In genomic region chr4:33537527-33537926, GRCh38 we compare ENCODE assay signal across 23 cellular contexts.
DNase-seq lines count a peak whose midpoint lies in the region; ATAC-seq and TF ChIP-seq lines count a peak whose summit lies in the region.
"Had no signal": no experiment of that assay in that cellular context is flagged by ENCODE, and none has a peak within 500 bp of the region (broad histone marks: within the 10 kb centered on the region; RNA-seq: fewer than 3 reads in every experiment).

No MANE protein-coding gene starts in this region.

- H2BK5ac ChIP-seq in trophoblast cell (ENCODE audit: low read depth, low read length, poor library complexity), result no peak overlapping the region

- no peak for ATAC-seq in Right ventricle myocardium inferior
- ATAC-seq: GM12878 had no signal

- intact Hi-C loops in Right ventricle myocardium inferior (cut with DNase I), result no loop called here

- H2AFZ ChIP-seq in trophoblast cell (ENCODE audit: insufficient read depth, low read length, poor library complexity), result no peak overlapping the region

- no peak overlapping the region for H3K4ac ChIP-seq in trophoblast cell (ENCODE audit: low read depth, low read length)

- H4K12ac ChIP-seq in trophoblast cell (ENCODE audit: low read depth, low read length), result no peak overlapping the region

- H4K91ac ChIP-seq in trophoblast cell (ENCODE audit: low read depth, low read length), result no peak overlapping the region

- H2BK120ac ChIP-seq in trophoblast cell (ENCODE audit: insufficient read depth, low read length, poor library complexity), result no peak overlapping the region

- no peak overlapping the region for H2AK5ac ChIP-seq in trophoblast cell (ENCODE audit: low read length)

- no peak overlapping the region for H3K9ac ChIP-seq in trophoblast cell (ENCODE audit: low read length)
- H3K9ac ChIP-seq: BLaER1 had no signal

- H3K4me1 ChIP-seq in trophoblast cell (ENCODE audit: control insufficient read depth in 1 of 2, insufficient read depth in 2 of 2, low read length in 2 of 2), result no peaks in the 10 kb centered on the region
- H3K4me1 ChIP-seq: BE2C, BLaER1 had no signal

- no peaks in the 10 kb centered on the region for H3K79me1 ChIP-seq in trophoblast cell (ENCODE audit: low read length)

- no peak overlapping the region for H3K14ac ChIP-seq in trophoblast cell (ENCODE audit: low read length)

- no peak overlapping the region for H3K27ac ChIP-seq in trophoblast cell (ENCODE audit: low read depth, low read length)
- H3K27ac ChIP-seq: BLaER1 had no signal

- H3K27me3 ChIP-seq in trophoblast cell (ENCODE audit: insufficient read depth, low read length), result no peaks in the 10 kb centered on the region
- H3K27me3 ChIP-seq: BE2C, BLaER1 had no signal

- H3K23ac ChIP-seq in trophoblast cell (ENCODE audit: low read length), result no peak overlapping the region

- H3K4me2 ChIP-seq in trophoblast cell (ENCODE audit: low read length), result no peak overlapping the region
- H3K4me2 ChIP-seq: BLaER1 had no signal

- H3K79me2 ChIP-seq in trophoblast cell (ENCODE audit: control insufficient read depth, insufficient read depth, low read length, poor library complexity), result no peaks in the 10 kb centered on the region

- H3K18ac ChIP-seq in trophoblast cell (ENCODE audit: low read length), result no peak overlapping the region

- H4K8ac ChIP-seq in trophoblast cell (ENCODE audit: low read depth, low read length), result no peak overlapping the region

- no peaks in the 10 kb centered on the region for H3K36me3 ChIP-seq in trophoblast cell (ENCODE audit: control insufficient read depth in 1 of 2, insufficient read depth in 2 of 2, low read length in 2 of 2)
- H3K36me3 ChIP-seq: BE2C, BLaER1 had no signal

- no peak for TF ChIP-seq CTCF in fibroblast of pulmonary artery (IDR thresholded peaks at IDR 0.05; ENCODE audit: low read length, missing control alignments)

- H3K4me3 ChIP-seq in fibroblast of pulmonary artery (replicated peaks; ENCODE audit: low read depth, low read length) (no peak overlapping the region), trophoblast cell (ENCODE audit: low read depth, low read length) (no peak overlapping the region)
- H3K4me3 ChIP-seq: BLaER1, GM12878 had no signal

- no peak overlapping the region for H2BK12ac ChIP-seq in trophoblast cell (ENCODE audit: low read length)

- peak; percentile 51 to 56 for DNase-seq in NCI-H526 (lab: John Stamatoyannopoulos, UW)
- peak; percentile 20 for DNase-seq in fibroblast of pulmonary artery (ENCODE audit: low read depth)
- DNase-seq in trophoblast cell, result peak; percentile 33 to 80
- DNase-seq in SHP77 (lab: John Stamatoyannopoulos, UW), result no peak
- DNase-seq in Kasumi-1 (lab: John Stamatoyannopoulos, UW), result no peak
- no peak for DNase-seq in Right ventricle myocardium inferior (ENCODE audit: missing footprints)
- DNase-seq: 8988T; ACHN; BE2C; C1 segment of cervical spinal cord; CD4-positive, alpha-beta memory T cell; CD4-positive, CD25-positive, alpha-beta regulatory T cell; CD8-positive, alpha-beta memory T cell; COR-L47; DMS 273 treated with DMSO at 0.1 percent for 48 hours; DMS153; DMS53; DMS79; DND-41; EL; GDM1 had no signal

- H3K9me3 ChIP-seq in trophoblast cell (ENCODE audit: insufficient read depth, low read depth, low read length), result no peaks in the 10 kb centered on the region
- H3K9me3 ChIP-seq: BE2C, BLaER1 had no signal

- WGBS in trophoblast cell (ENCODE audit: extremely low coverage, insufficient coverage, insufficient read length), result no CpG with 5 or more reads among the region's 1 CpG

Comparison
In these comparisons a context has a peak if more than half of its experiments do, and no peak if none do; other contexts are left out.
1. DNase-seq: peak in NCI-H526 (2 of 2), fibroblast of pulmonary artery (single experiment) and trophoblast cell (2 of 2); none in SHP77 (0 of 2), Kasumi-1 (0 of 2) and Right ventricle myocardium inferior (single experiment).